ENCODE assay signal across 1 cellular context in the genomic region with DNA sequence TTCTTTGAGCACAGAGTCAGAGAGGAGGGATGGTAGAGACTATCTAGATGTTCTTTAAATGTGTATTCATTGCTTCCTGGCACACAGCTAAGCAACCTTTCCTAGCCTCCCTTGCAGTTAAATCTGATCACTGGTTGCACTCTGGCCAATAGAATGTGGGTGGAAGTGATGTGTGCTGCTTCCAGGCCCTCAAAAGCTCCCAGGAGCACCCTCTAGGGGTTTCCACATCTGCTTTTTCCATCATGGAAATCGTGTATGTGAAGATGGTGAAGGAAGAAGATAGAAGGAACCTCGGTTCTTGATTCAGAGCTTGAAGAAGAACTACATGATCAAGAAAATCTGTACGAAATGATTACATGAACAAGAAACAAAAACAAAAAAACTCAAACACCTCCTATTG.
A peak's percentile ranks its signal among the peaks of the same experiment; 100 is the strongest.
TF ChIP-seq lines count a peak whose summit lies in the region.

No MANE protein-coding gene starts in this region.

TF ChIP-seq in HepG2, 621 proteins besides CTCF, POLR2A, EP300 and RAD21:
- TF ChIP-seq, protein P1, sequence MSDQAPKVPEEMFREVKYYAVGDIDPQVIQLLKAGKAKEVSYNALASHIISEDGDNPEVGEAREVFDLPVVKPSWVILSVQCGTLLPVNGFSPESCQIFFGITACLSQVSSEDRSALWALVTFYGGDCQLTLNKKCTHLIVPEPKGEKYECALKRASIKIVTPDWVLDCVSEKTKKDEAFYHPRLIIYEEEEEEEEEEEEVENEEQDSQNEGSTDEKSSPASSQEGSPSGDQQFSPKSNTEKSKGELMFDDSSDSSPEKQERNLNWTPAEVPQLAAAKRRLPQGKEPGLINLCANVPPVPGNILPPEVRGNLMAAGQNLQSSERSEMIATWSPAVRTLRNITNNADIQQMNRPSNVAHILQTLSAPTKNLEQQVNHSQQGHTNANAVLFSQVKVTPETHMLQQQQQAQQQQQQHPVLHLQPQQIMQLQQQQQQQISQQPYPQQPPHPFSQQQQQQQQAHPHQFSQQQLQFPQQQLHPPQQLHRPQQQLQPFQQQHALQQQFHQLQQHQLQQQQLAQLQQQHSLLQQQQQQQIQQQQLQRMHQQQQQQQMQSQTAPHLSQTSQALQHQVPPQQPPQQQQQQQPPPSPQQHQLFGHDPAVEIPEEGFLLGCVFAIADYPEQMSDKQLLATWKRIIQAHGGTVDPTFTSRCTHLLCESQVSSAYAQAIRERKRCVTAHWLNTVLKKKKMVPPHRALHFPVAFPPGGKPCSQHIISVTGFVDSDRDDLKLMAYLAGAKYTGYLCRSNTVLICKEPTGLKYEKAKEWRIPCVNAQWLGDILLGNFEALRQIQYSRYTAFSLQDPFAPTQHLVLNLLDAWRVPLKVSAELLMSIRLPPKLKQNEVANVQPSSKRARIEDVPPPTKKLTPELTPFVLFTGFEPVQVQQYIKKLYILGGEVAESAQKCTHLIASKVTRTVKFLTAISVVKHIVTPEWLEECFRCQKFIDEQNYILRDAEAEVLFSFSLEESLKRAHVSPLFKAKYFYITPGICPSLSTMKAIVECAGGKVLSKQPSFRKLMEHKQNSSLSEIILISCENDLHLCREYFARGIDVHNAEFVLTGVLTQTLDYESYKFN (CRISPR knock-in tag; conservative IDR thresholded peaks at IDR 0.05) = no peak
- peak; percentile 55 for TF ChIP-seq STAG1 (CRISPR knock-in tag; IDR thresholded peaks at IDR 0.05)
- TF ChIP-seq SMC3 (IDR thresholded peaks at IDR 0.05; ENCODE audit: low read length) = peak; percentile 59; the same call in 1 of the 2 replicates
